ENCODE assay signal across 10 cellular contexts in genomic region chr17:38510424-38511125, GRCh38.
A peak's percentile ranks its signal among the peaks of the same experiment; 100 is the strongest.
DNase-seq lines count a peak whose midpoint lies in the region; ATAC-seq and TF ChIP-seq lines count a peak whose summit lies in the region.
"Had no signal": no experiment of that assay in that cellular context is flagged by ENCODE, and none has a peak within 500 bp of the region (broad histone marks: within the 10 kb centered on the region; RNA-seq: fewer than 3 reads in every experiment).

No MANE protein-coding gene starts in this region.

- intact Hi-C loops in right cardiac atrium (cut with DNase I): loop anchor here in 1 of 4 donors (10.0 kb wide), 1 partner anchor 74 kb away; no protein-coding TSS in a partner anchor

- H3K27ac ChIP-seq in right cardiac atrium (ENCODE audit: low read length): no peak overlapping the region
- H3K27ac ChIP-seq: adrenal gland, PC-9 had no signal

- CTCF ChIA-PET in GM10248 (lab: Yijun Ruan, JAX): no interaction called here

- 28% methylated on average over 85 of the region's 85 CpGs for WGBS in right cardiac atrium

- TF ChIP-seq CTCF in GM10248 (IDR thresholded peaks at IDR 0.05; ENCODE audit: control extremely low read depth, extremely low read depth, low read depth, missing control alignments): no peak

- H3K27me3 ChIP-seq in right cardiac atrium (ENCODE audit: control insufficient read depth, insufficient read depth): no peaks in the 10 kb centered on the region
- H3K27me3 ChIP-seq: adrenal gland had no signal

- DNase-seq in GM10248 (ENCODE audit: extremely low spot score) (peak; percentile 46), SW480 (ENCODE audit: low spot score) (peak; percentile 65), right cardiac atrium (peak; percentile 43 to 82 (median 78)), retina (peak; percentile 78), SIG-M5 (lab: John Stamatoyannopoulos, UW) (no peak), DMS53 (lab: John Stamatoyannopoulos, UW) (no peak), foreskin melanocyte (no peak)
- DNase-seq: PC-9 had no signal

- POLR2A ChIA-PET in GM10248 (lab: Yijun Ruan, JAX): no interaction called here

- peak; percentile 34 to 49 for ATAC-seq in right cardiac atrium
- ATAC-seq in GM21717 (IDR thresholded peaks at IDR 0.05; ENCODE audit: unreplicated experiment): no peak

- no peak overlapping the region for H3K4me3 ChIP-seq in right cardiac atrium (ENCODE audit: low read length)
- H3K4me3 ChIP-seq: adrenal gland, PC-9 had no signal

- H3K9me3 ChIP-seq in right cardiac atrium (ENCODE audit: control insufficient read depth, low read length): no peaks in the 10 kb centered on the region
- H3K9me3 ChIP-seq: adrenal gland had no signal

- H3K4me1 ChIP-seq in right cardiac atrium (ENCODE audit: control insufficient read depth, insufficient read depth, low read length): peaks cover 7% of the 10 kb centered on the region

Comparison
In these comparisons a context has a peak if more than half of its experiments do, and no peak if none do; other contexts are left out.
1. DNase-seq: peak in GM10248 (single experiment), SW480 (single experiment), right cardiac atrium (3 of 3) and retina (single experiment); none in SIG-M5 (single experiment), DMS53 (single experiment) and foreskin melanocyte (single experiment).